In genomic region chr12:112728909-112729308, GRCh38 we compare ENCODE assay signal across 29 cellular contexts.
"Had no signal": no experiment of that assay in that cellular context is flagged by ENCODE, and none has a peak within 500 bp of the region (broad histone marks: within the 10 kb centered on the region; RNA-seq: fewer than 3 reads in every experiment).

No MANE protein-coding gene starts in this region.

- H3K36me3 ChIP-seq: ovary, right lobe of liver, sigmoid colon, stomach, thoracic aorta, thyroid gland, tibial nerve, upper lobe of left lung, vagina had no signal

- H3K4me1 ChIP-seq: parathyroid adenoma, psoas muscle, right lobe of liver, sigmoid colon, stomach, thyroid gland, tibial nerve, upper lobe of left lung, vagina had no signal

- H3K9me3 Mint-ChIP-seq: natural killer cell treated with Interleukin-12 subunit alpha and Interleukin-12 subunit beta and Interleukin-15 and Interleukin-18, amount 100 ng/mL, for 72 hours; nephron progenitor cell; neural crest cell; stimulated activated effector memory CD8-positive, alpha-beta T cell treated with anti-CD3 and anti-CD28 coated beads, Interleukin-12 subunit alpha, Interleukin-12 subunit beta, amount 100 ng/mL, for 72 hours; stimulated activated naive CD8-positive, alpha-beta T cell treated with anti-CD3 and anti-CD28 coated beads, Interleukin-15, Interleukin-2, amounts not matched to agents 100 ng/mL and 50 ng/mL, for 24 hours had no signal

- H2AFZ ChIP-seq: parathyroid adenoma had no signal

- FAIRE-seq: small intestine, urothelium cell line had no signal

- H3K27me3 ChIP-seq: ovary, right lobe of liver, thyroid gland, tibial nerve, upper lobe of left lung, vagina had no signal

- H3K27ac ChIP-seq: ovary, parathyroid adenoma, psoas muscle, right lobe of liver, sigmoid colon, stomach, thoracic aorta, thyroid gland, tibial nerve, upper lobe of left lung, vagina had no signal

- H3K9me3 ChIP-seq: ovary, psoas muscle, right lobe of liver, sigmoid colon, stomach, thoracic aorta, thyroid gland, tibial nerve, upper lobe of left lung, vagina had no signal

- H3K79me2 ChIP-seq: parathyroid adenoma had no signal

- H3K9ac ChIP-seq: parathyroid adenoma had no signal

- H3K27ac Mint-ChIP-seq: natural killer cell treated with Interleukin-12 subunit alpha and Interleukin-12 subunit beta and Interleukin-15 and Interleukin-18, amount 100 ng/mL, for 72 hours; nephron progenitor cell; progenitor cell of endocrine pancreas; stimulated activated effector memory CD8-positive, alpha-beta T cell treated with anti-CD3 and anti-CD28 coated beads, Interleukin-12 subunit alpha, Interleukin-12 subunit beta, amount 100 ng/mL, for 72 hours; stimulated activated naive B cell treated with anti-CD40 and anti-IgM and Interleukin-4, amounts not matched to agents 10 μg/mL and 1 μg/mL and 100 μg/mL, for 72 hours; stimulated activated naive CD8-positive, alpha-beta T cell treated with anti-CD3 and anti-CD28 coated beads, Interleukin-15, Interleukin-2, amounts not matched to agents 100 ng/mL and 50 ng/mL, for 24 hours had no signal

- ATAC-seq: natural killer cell treated with Interleukin-12 subunit alpha and Interleukin-12 subunit beta and Interleukin-15 and Interleukin-18, amount 100 ng/mL, for 72 hours; psoas muscle; right cardiac atrium; right lobe of liver; stimulated activated effector memory CD8-positive, alpha-beta T cell treated with anti-CD3 and anti-CD28 coated beads, Interleukin-12 subunit alpha, Interleukin-12 subunit beta, amount 100 ng/mL, for 72 hours; stimulated activated naive B cell treated with anti-CD40 and anti-IgM and Interleukin-4, amounts not matched to agents 10 μg/mL and 1 μg/mL and 100 μg/mL, for 72 hours had no signal

- H3K4me3 ChIP-seq: ovary, psoas muscle, right lobe of liver, sigmoid colon, stomach, thoracic aorta, thyroid gland, tibial nerve, upper lobe of left lung, vagina had no signal

- H3K36me3 Mint-ChIP-seq: natural killer cell treated with Interleukin-12 subunit alpha and Interleukin-12 subunit beta and Interleukin-15 and Interleukin-18, amount 100 ng/mL, for 72 hours; stimulated activated effector memory CD8-positive, alpha-beta T cell treated with anti-CD3 and anti-CD28 coated beads, Interleukin-12 subunit alpha, Interleukin-12 subunit beta, amount 100 ng/mL, for 72 hours; stimulated activated naive B cell treated with anti-CD40 and anti-IgM and Interleukin-4, amounts not matched to agents 10 μg/mL and 1 μg/mL and 100 μg/mL, for 72 hours had no signal

- H3K4me3 Mint-ChIP-seq: natural killer cell treated with Interleukin-12 subunit alpha and Interleukin-12 subunit beta and Interleukin-15 and Interleukin-18, amount 100 ng/mL, for 72 hours; nephron progenitor cell; neural crest cell; stimulated activated effector memory CD8-positive, alpha-beta T cell treated with anti-CD3 and anti-CD28 coated beads, Interleukin-12 subunit alpha, Interleukin-12 subunit beta, amount 100 ng/mL, for 72 hours; stimulated activated naive B cell treated with anti-CD40 and anti-IgM and Interleukin-4, amounts not matched to agents 10 μg/mL and 1 μg/mL and 100 μg/mL, for 72 hours; stimulated activated naive CD8-positive, alpha-beta T cell treated with anti-CD3 and anti-CD28 coated beads, Interleukin-15, Interleukin-2, amounts not matched to agents 100 ng/mL and 50 ng/mL, for 24 hours had no signal

- H3K4me1 Mint-ChIP-seq: nephron progenitor cell; stimulated activated effector memory CD8-positive, alpha-beta T cell treated with anti-CD3 and anti-CD28 coated beads, Interleukin-12 subunit alpha, Interleukin-12 subunit beta, amount 100 ng/mL, for 72 hours; stimulated activated naive B cell treated with anti-CD40 and anti-IgM and Interleukin-4, amounts not matched to agents 10 μg/mL and 1 μg/mL and 100 μg/mL, for 72 hours had no signal

- DNase-seq: nephron progenitor cell; occipital lobe; ovary; posterior cingulate gyrus; psoas muscle; right cardiac atrium; right lobe of liver; sigmoid colon; small intestine; stimulated activated CD4-positive, alpha-beta T cell treated with anti-CD3 and anti-CD28 coated beads, Interleukin-15, amount 100 ng/mL, for 24 hours; stimulated activated CD4-positive, alpha-beta T cell treated with anti-CD3 and anti-CD28 coated beads, Interleukin-2, amount 100 ng/mL, for 24 hours; stimulated activated CD4-positive, alpha-beta T cell treated with anti-CD3 and anti-CD28 coated beads, Interleukin-2, amount 100 ng/mL, for 48 hours; stimulated activated CD4-positive, alpha-beta T cell treated with anti-CD3 and anti-CD28 coated beads, Interleukin-4, amount 100 ng/mL, for 24 hours; stimulated activated naive B cell treated with anti-CD40 and anti-IgM and Interleukin-4, amounts not matched to agents 10 μg/mL and 1 μg/mL and 100 μg/mL, for 72 hours; stimulated activated naive CD4-positive, alpha-beta T cell treated with Interleukin-2 at 50 U/mL for 16 hours; stomach; thyroid gland; trophoblast cell; upper lobe of left lung had no signal
